In genomic region chr7:2958416-2959342, GRCh38 we compare ENCODE assay signal across 15 cellular contexts.
DNase-seq lines count a peak whose midpoint lies in the region; ATAC-seq and TF ChIP-seq lines count a peak whose summit lies in the region.
"Had no signal": no experiment of that assay in that cellular context is flagged by ENCODE, and none has a peak within 500 bp of the region (broad histone marks: within the 10 kb centered on the region; RNA-seq: fewer than 3 reads in every experiment).

No MANE protein-coding gene starts in this region.

- ATAC-seq in T-cell (replicated peaks in 1 of 4) (no peak), sciatic nerve (no peak), GM19397 (IDR thresholded peaks at IDR 0.05; ENCODE audit: unreplicated experiment) (no peak)
- ATAC-seq: body of pancreas, GM12878, heart right ventricle, mucosa of descending colon had no signal

- H3K4me3 Mint-ChIP-seq in T-cell: peak overlapping the region in 1 of 3 donors; percentile 15
- H3K4me3 Mint-ChIP-seq in chondrocyte (ENCODE audit: unreplicated experiment): no peak overlapping the region

- POLR2A ChIA-PET in T-cell (lab: Charles Lee): no interaction called here

- H3K4me1 Mint-ChIP-seq in T-cell (peaks cover 78 to 81% (median 78%) of the 10 kb centered on the region in 3 donors), chondrocyte (ENCODE audit: low read depth) (peaks cover 6% of the 10 kb centered on the region)

- H3K36me3 Mint-ChIP-seq in T-cell (peaks cover 36% of the 10 kb centered on the region), chondrocyte (ENCODE audit: low read depth) (no peaks in the 10 kb centered on the region)

- H3K9me3 Mint-ChIP-seq in T-cell (no peaks in the 10 kb centered on the region), chondrocyte (ENCODE audit: low read depth) (peaks cover 4% of the 10 kb centered on the region)

- H3K27ac Mint-ChIP-seq in T-cell (peak overlapping the region; percentile 86 to 88), chondrocyte (ENCODE audit: unreplicated experiment) (no peak overlapping the region)

- peak; percentile 14 for DNase-seq in activated CD4-positive, CD25-positive, alpha-beta regulatory T cell treated with anti-CD3 and anti-CD28 coated beads, Interleukin-2, amount 50 U/mL, for 72 hours
- DNase-seq in activated CD4-positive, CD25-positive, alpha-beta regulatory T cell (lab: John Stamatoyannopoulos, UW): no peak
- DNase-seq in T-cell (peak in 1 of 34 experiments; percentile 14), chondrocyte (ENCODE audit: low spot score) (peak; percentile 40), sciatic nerve (ENCODE audit: low spot score) (peak; percentile 31), NCI-H2196 treated with DMSO at 0.1 percent for 48 hours (lab: John Stamatoyannopoulos, UW; ENCODE audit: unreplicated experiment) (no peak), D341Med (ENCODE audit: low spot score) (no peak)
- DNase-seq: body of pancreas, heart right ventricle, NCI-H1436 treated with DMSO at 0.1 percent for 48 hours, NCI-H446 treated with DMSO at 0.1 percent for 48 hours, spleen had no signal

- no peaks in the 10 kb centered on the region for H3K27me3 Mint-ChIP-seq in T-cell
- H3K27me3 Mint-ChIP-seq in chondrocyte (ENCODE audit: low read depth): no peaks in the 10 kb centered on the region

- TF ChIP-seq CTCF in chondrocyte (IDR thresholded peaks at IDR 0.05): no peak

- CTCF ChIA-PET in T-cell (lab: Charles Lee): interaction anchor here in 1 of 2 donors (0.7 kb wide), 1 partner anchor 157 kb away, joined by 6 read pairs; no protein-coding TSS in a partner anchor

- intact Hi-C loops in sciatic nerve (cut with DNase I): no loop called here

Comparison
In these comparisons a context has a peak if more than half of its experiments do, and no peak if none do; other contexts are left out.
1. DNase-seq: peak in activated CD4-positive, CD25-positive, alpha-beta regulatory T cell treated with anti-CD3 and anti-CD28 coated beads, Interleukin-2, amount 50 U/mL, for 72 hours (single experiment), chondrocyte (single experiment) and sciatic nerve (single experiment); none in activated CD4-positive, CD25-positive, alpha-beta regulatory T cell (0 of 4), NCI-H2196 treated with DMSO at 0.1 percent for 48 hours (single experiment) and D341Med (single experiment).